Comparison of ENCODE assay signal across 29 cellular contexts in genomic region chr2:46765045-46765444, GRCh38.
"Had no signal": no experiment of that assay in that cellular context is flagged by ENCODE, and none has a peak within 500 bp of the region (broad histone marks: within the 10 kb centered on the region; RNA-seq: fewer than 3 reads in every experiment).

No MANE protein-coding gene starts in this region.

- H3K27ac ChIP-seq: left ventricle myocardium inferior, neural progenitor cell, neutrophil, prostate gland, sigmoid colon, spleen, tibial nerve, uterus had no signal

- H3K4me3 ChIP-seq: left ventricle myocardium inferior, lung, neural progenitor cell, ovary, prostate gland, sigmoid colon, spleen, tibial nerve, uterus had no signal

- H3K27ac Mint-ChIP-seq: mesothelial cell of epicardium; naive B cell; natural killer cell; nephron progenitor cell; neural progenitor cell; stimulated activated memory B cell treated with anti-CD40 and anti-IgM and Interleukin-4, amounts not matched to agents 10 μg/mL and 1 μg/mL and 100 μg/mL, for 72 hours; type B pancreatic cell had no signal

- H3K9me3 ChIP-seq: left ventricle myocardium inferior, neutrophil, ovary, prostate gland, sigmoid colon, spleen, tibial nerve, uterus had no signal

- H3K27me3 ChIP-seq: neural progenitor cell, neutrophil, ovary, sigmoid colon, spleen, tibial nerve, uterus had no signal

- H3K4me3 Mint-ChIP-seq: mesothelial cell of epicardium; naive B cell; natural killer cell; nephron progenitor cell; neural progenitor cell; stimulated activated memory B cell treated with anti-CD40 and anti-IgM and Interleukin-4, amounts not matched to agents 10 μg/mL and 1 μg/mL and 100 μg/mL, for 72 hours; stimulated activated naive CD8-positive, alpha-beta T cell treated with anti-CD3 and anti-CD28 coated beads, Interleukin-15, amount 100 ng/mL, for 72 hours; type B pancreatic cell had no signal

- H3K9me3 Mint-ChIP-seq: natural killer cell, nephron progenitor cell, neural progenitor cell had no signal

- ATAC-seq: natural killer cell; right cardiac atrium; stimulated activated memory B cell treated with anti-CD40 and anti-IgM and Interleukin-4, amounts not matched to agents 10 μg/mL and 1 μg/mL and 100 μg/mL, for 72 hours; stimulated activated naive CD8-positive, alpha-beta T cell treated with anti-CD3 and anti-CD28 coated beads, Interleukin-15, amount 100 ng/mL, for 72 hours had no signal

- H2AFZ ChIP-seq: neural progenitor cell had no signal

- H3K4me1 ChIP-seq: neural progenitor cell, prostate gland, tibial nerve, uterus had no signal

- H3K36me3 ChIP-seq: neural progenitor cell, ovary, prostate gland, sigmoid colon, tibial nerve, uterus had no signal

- H3K9ac ChIP-seq: neural progenitor cell had no signal

- DNase-seq: islet precursor cell; left ventricle myocardium inferior; mesendoderm; naive B cell; natural killer cell; nephron progenitor cell; occipital lobe; ovary; posterior cingulate gyrus; retina; right cardiac atrium; sigmoid colon; small intestine; spleen; stimulated activated CD4-positive, alpha-beta T cell treated with anti-CD3 and anti-CD28 coated beads, Interleukin-2, amount 100 ng/mL, for 48 hours; stimulated activated CD4-positive, alpha-beta T cell treated with anti-CD3 and anti-CD28 coated beads, Interleukin-4, amount 100 ng/mL, for 4 hours; stimulated activated CD8-positive, alpha-beta memory T cell treated with anti-CD3 and anti-CD28 coated beads, Interleukin-4, amount 100 ng/mL, for 48 hours; stimulated activated naive CD4-positive, alpha-beta T cell treated with Interleukin-2 at 50 U/mL for 16 hours; stimulated activated naive CD8-positive, alpha-beta T cell treated with anti-CD3 and anti-CD28 coated beads, Interleukin-15, amount 100 ng/mL, for 72 hours; substantia nigra; uterus had no signal

- H3K4me2 ChIP-seq: neural progenitor cell had no signal

- H3K4me1 Mint-ChIP-seq: neural progenitor cell; stimulated activated memory B cell treated with anti-CD40 and anti-IgM and Interleukin-4, amounts not matched to agents 10 μg/mL and 1 μg/mL and 100 μg/mL, for 72 hours; stimulated activated naive CD8-positive, alpha-beta T cell treated with anti-CD3 and anti-CD28 coated beads, Interleukin-15, amount 100 ng/mL, for 72 hours had no signal

- FAIRE-seq: small intestine had no signal

- H3K27me3 Mint-ChIP-seq: naive B cell; stimulated activated memory B cell treated with anti-CD40 and anti-IgM and Interleukin-4, amounts not matched to agents 10 μg/mL and 1 μg/mL and 100 μg/mL, for 72 hours; stimulated activated naive CD8-positive, alpha-beta T cell treated with anti-CD3 and anti-CD28 coated beads, Interleukin-15, amount 100 ng/mL, for 72 hours; type B pancreatic cell had no signal
